8 cellular contexts compared by ENCODE assay signal in genomic region chr10:99431190-99431549, GRCh38. TPM values are rescaled to one million over a fixed set of nuclear protein-coding genes. Genes with fewer than 3 reads are reported as not detected.
DNase-seq lines count a peak whose midpoint lies in the region; ATAC-seq and TF ChIP-seq lines count a peak whose summit lies in the region.

No MANE protein-coding gene starts in this region.

- H3K27me3 Mint-ChIP-seq in endothelial cell (ENCODE audit: unreplicated experiment): no peaks in the 10 kb centered on the region

- H3K27ac ChIP-seq in temporal lobe (ENCODE audit: low read depth, low read length): peak overlapping the region; percentile 57

- no peaks in the 10 kb centered on the region for H3K9me3 Mint-ChIP-seq in endothelial cell (ENCODE audit: unreplicated experiment)

- TF ChIP-seq CTCF in HFF-Myc (IDR thresholded peaks at IDR 0.05; ENCODE audit: low read depth, low read length, missing control alignments) (no peak), endothelial cell (IDR thresholded peaks at IDR 0.05; ENCODE audit: unreplicated experiment) (no peak)

- peaks cover 21% of the 10 kb centered on the region for H3K4me1 Mint-ChIP-seq in endothelial cell (ENCODE audit: unreplicated experiment)

- no peak for ATAC-seq in GM21360 (IDR thresholded peaks at IDR 0.05; ENCODE audit: unreplicated experiment)

- H3K36me3 Mint-ChIP-seq in endothelial cell (ENCODE audit: low read depth, unreplicated experiment): no peaks in the 10 kb centered on the region

- peak overlapping the region; percentile 97 for H3K4me3 Mint-ChIP-seq in endothelial cell (ENCODE audit: unreplicated experiment)

- DNase-seq in DMS53 (lab: John Stamatoyannopoulos, UW) (peak; percentile 78), HFF-Myc (ENCODE audit: extremely low read depth, low read depth) (no peak), SW480 (ENCODE audit: low spot score) (peak; percentile 42), endothelial cell (ENCODE audit: low spot score) (peak; percentile 35), medulla oblongata (ENCODE audit: extremely low spot score) (peak; percentile 79)
- no peak for DNase-seq in activated CD4-positive, CD25-positive, alpha-beta regulatory T cell (lab: John Stamatoyannopoulos, UW)

- H3K4me3 ChIP-seq in HFF-Myc (replicated peaks; ENCODE audit: low read depth, low read length): peak overlapping the region; percentile 97

- H3K27ac Mint-ChIP-seq in endothelial cell (ENCODE audit: unreplicated experiment): peak overlapping the region; percentile 87

RNA-seq across cellular contexts. Expression of gene GOT1, which starts 0.7 kb away (rescaled TPM):
- total RNA-seq in endothelial cell (ENCODE audit: unreplicated experiment): 33.7 TPM
- total RNA-seq in temporal lobe: 14.5 TPM

Comparison
In these comparisons a context has a peak if more than half of its experiments do, and no peak if none do; other contexts are left out.
1. DNase-seq: peak in DMS53 (single experiment), SW480 (single experiment), endothelial cell (single experiment) and medulla oblongata (single experiment); none in HFF-Myc (single experiment) and activated CD4-positive, CD25-positive, alpha-beta regulatory T cell (0 of 4).